In genomic region chr3:39385456-39386098, GRCh38 we compare ENCODE assay signal across 1 cellular context.
TF ChIP-seq lines count a peak whose summit lies in the region.

No MANE protein-coding gene starts in this region.

TF ChIP-seq in HCT116, 20 proteins besides CTCF, POLR2A, EP300 and RAD21 (continued from another document):
- no peak for TF ChIP-seq REST (IDR thresholded peaks at IDR 0.05; ENCODE audit: low read depth)
- no peak for TF ChIP-seq CBX3 (IDR thresholded peaks at IDR 0.05; ENCODE audit: low read depth)
- TF ChIP-seq ZFX (IDR thresholded peaks at IDR 0.05), result no peak
